8 cellular contexts compared by ENCODE assay signal in the genomic region with DNA sequence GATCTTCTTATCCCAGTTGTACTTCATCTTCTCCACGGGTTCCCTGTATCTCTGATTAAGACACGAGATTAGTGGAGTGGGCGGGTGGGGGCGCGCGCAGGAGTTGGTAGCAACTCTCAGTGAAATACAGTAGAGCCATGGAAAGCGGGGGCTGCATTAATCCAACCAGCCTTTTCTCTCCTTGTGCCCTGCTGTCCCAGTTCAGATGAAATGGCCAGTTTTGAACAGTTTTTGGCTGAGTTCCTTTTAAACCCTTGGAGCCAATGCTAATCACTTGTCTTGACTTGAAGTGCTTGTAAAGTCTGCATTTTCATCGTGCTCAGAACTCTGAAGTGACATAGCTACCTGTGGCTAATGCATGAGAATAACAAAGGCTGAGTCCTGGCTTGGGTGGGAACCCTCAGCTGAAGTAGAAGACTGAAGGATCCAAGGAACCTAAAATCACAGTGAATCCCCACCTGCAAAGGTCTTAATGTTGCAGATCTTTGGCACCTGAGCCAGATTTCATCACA. TPM values are rescaled to one million over a fixed set of nuclear protein-coding genes. Genes with fewer than 3 reads are reported as not detected.
A peak's percentile ranks its signal among the peaks of the same experiment; 100 is the strongest.
DNase-seq lines count a peak whose midpoint lies in the region; ATAC-seq, FAIRE-seq and TF ChIP-seq lines count a peak whose summit lies in the region.

No MANE protein-coding gene starts in this region.

- H3K27ac ChIP-seq in K562 (ENCODE audit: extremely low read depth, low read depth, low read length) (peak overlapping the region; percentile 86), right lobe of liver (peak overlapping the region; percentile 96 to 98 (median 98)), stomach (peak overlapping the region; percentile 84 to 96 (median 93))

- peak overlapping the region; percentile 84 for H3K4me2 ChIP-seq in K562 (ENCODE audit: insufficient read depth, low read length)

- H3K9me1 ChIP-seq in K562 (ENCODE audit: control insufficient read depth, insufficient read depth, low read length), result no peaks in the 10 kb centered on the region

- no peak for TF ChIP-seq POLR2A in NB4 (IDR thresholded peaks at IDR 0.05; ENCODE audit: extremely low read depth, insufficient read length)
- TF ChIP-seq POLR2A in K562 (conservative IDR thresholded peaks at IDR 0.05), result no peak
- TF ChIP-seq POLR2A in right lobe of liver (IDR thresholded peaks at IDR 0.05), result no peak
- TF ChIP-seq POLR2A in stomach (IDR thresholded peaks at IDR 0.05), result no peak

- FAIRE-seq in K562 (lab: Jason Lieb, UNC), result no peak

- POLR2A ChIA-PET in K562 (lab: Yijun Ruan, JAX), result interaction anchor here (1.7 kb wide), 1 partner anchor 14 kb away, joined by 5 read pairs; no protein-coding TSS in a partner anchor

- WGBS in K562 (ENCODE audit: insufficient coverage, low coverage, missing lambda C conversion rate), result under 1% methylated on average over 8 of the region's 8 CpGs
- WGBS in right lobe of liver (ENCODE audit: insufficient coverage, low coverage, low lambda C conversion rate, missing lambda C conversion rate), result 1% methylated on average over 8 of the region's 8 CpGs
- 3 to 7% (median 5%) methylated on average over 8 of the region's 8 CpGs for WGBS in stomach, 5 donors

- H3K9ac ChIP-seq in K562 (ENCODE audit: insufficient read depth in 1 of 2, low read depth in 2 of 2, low read length in 2 of 2), result peak overlapping the region; percentile 79 to 92; a peak in 3 of 4 replicates

- H3K4me3 ChIP-seq in NB4 (ENCODE audit: low read depth, low read length) (peak overlapping the region; percentile 57), K562 (peak overlapping the region; percentile 88), right lobe of liver (peak overlapping the region; percentile 81 to 90 (median 83)), stomach (peak overlapping the region; percentile 87 to 92 (median 90))

- in situ Hi-C loops in K562 (cut with MboI), result no loop called here

- peak overlapping the region; percentile 99 for H2AFZ ChIP-seq in K562 (ENCODE audit: low read depth, low read length)

- no peaks in the 10 kb centered on the region for H3K9me3 ChIP-seq in K562 (replicated peaks; ENCODE audit: control insufficient read depth, insufficient read depth, low read depth, low read length)
- H3K9me3 ChIP-seq in right lobe of liver, result no peaks in the 10 kb centered on the region
- no peaks in the 10 kb centered on the region for H3K9me3 ChIP-seq in stomach

- CTCF ChIA-PET in K562 (lab: Yijun Ruan, JAX; ENCODE audit: low intra/inter-chr PET ratio), result no interaction called here

- peaks cover 14% of the 10 kb centered on the region for H4K20me1 ChIP-seq in K562 (replicated peaks; ENCODE audit: control insufficient read depth, insufficient read depth, low read length)

- no peak for TF ChIP-seq EP300 in K562 (IDR thresholded peaks at IDR 0.05; ENCODE audit: low read length)
- TF ChIP-seq EP300 in stomach (IDR thresholded peaks at IDR 0.05), result no peak

- H3K27me3 ChIP-seq in K562 (ENCODE audit: control insufficient read depth in 2 of 2, insufficient read depth in 2 of 2, low read length in 2 of 2) (no peaks in the 10 kb centered on the region), right lobe of liver (no peaks in the 10 kb centered on the region), stomach (no peaks in the 10 kb centered on the region)

- DNase-seq in D341Med (ENCODE audit: low spot score) (peak; percentile 41), NB4 (ENCODE audit: low read depth) (no peak), K562 (ENCODE audit: extremely low read depth in 1 of 4, low spot score in 3 of 4) (peak in 2 of 4 experiments; percentile 30 to 38), right lobe of liver (peak in 1 of 3 donors; percentile 58), stomach (no peak), DMS53 treated with DMSO at 0.1 percent for 48 hours (lab: John Stamatoyannopoulos, UW; ENCODE audit: unreplicated experiment) (no peak)

- BruUV-seq in K562 (replicated peaks; lab: Mats Ljungman, UMichigan), result TSS peak; percentile 85

- intact Hi-C loops in K562 (cut with micrococcal nuclease) (loop anchor here (2.0 to 5.0 kb wide), 2 partner anchors 66 to 107 kb away; a partner anchor contains a TSS), right lobe of liver (cut with DNase I) (no loop called here), stomach (cut with DNase I; ENCODE audit: low total_unique reads) (no loop called here)

- H3K79me2 ChIP-seq in K562 (ENCODE audit: control insufficient read depth, insufficient read depth, low read length), result peaks cover 44% of the 10 kb centered on the region

- no peak for TF ChIP-seq CTCF in NB4 (IDR thresholded peaks at IDR 0.05; ENCODE audit: low read depth, low read length)
- no peak for TF ChIP-seq CTCF in K562 (IDR thresholded peaks at IDR 0.05 in 2 of 3, conservative IDR thresholded peaks at IDR 0.05 in 1 of 3; ENCODE audit: insufficient read depth in 2 of 3, low read depth in 1 of 3, low read length in 3 of 3)
- TF ChIP-seq CTCF in right lobe of liver (IDR thresholded peaks at IDR 0.05), result no peak
- no peak for TF ChIP-seq CTCF in stomach (IDR thresholded peaks at IDR 0.05)

- TF ChIP-seq RAD21 in K562 (CRISPR knock-in tag; conservative IDR thresholded peaks at IDR 0.05 in 1 of 2, IDR thresholded peaks at IDR 0.05 in 1 of 2), result no peak

- H3K36me3 ChIP-seq in K562 (ENCODE audit: control insufficient read depth, insufficient read depth, low read length) (peaks cover 5% of the 10 kb centered on the region; the same call in 2 of the 3 replicates), right lobe of liver (no peaks in the 10 kb centered on the region), stomach (peaks cover 0 to 1% (median under 1%) of the 10 kb centered on the region in 4 donors)

- H3K4me1 ChIP-seq in K562 (replicated peaks in 1 of 2; ENCODE audit: control insufficient read depth in 2 of 2, insufficient read depth in 2 of 2, low read length in 2 of 2) (peaks cover 10 to 25% of the 10 kb centered on the region in 2 experiments; a peak in 4 of 5 replicates), right lobe of liver (peaks cover 0 to 53% (median 23%) of the 10 kb centered on the region in 4 donors), stomach (peaks cover 27 to 70% (median 46%) of the 10 kb centered on the region in 4 donors)

- peak; percentile 4; the same call in 2 of the 3 replicates for ATAC-seq in K562
- peak in 2 of 4 donors; percentile 1 for ATAC-seq in right lobe of liver
- no peak for ATAC-seq in GM19467 (IDR thresholded peaks at IDR 0.05; ENCODE audit: unreplicated experiment)
- no peak for ATAC-seq in GM21576 (IDR thresholded peaks at IDR 0.05; ENCODE audit: unreplicated experiment)

TF ChIP-seq in K562, 482 proteins besides CTCF, POLR2A, EP300 and RAD21 (continues in another document):
- peak; percentile 32; the same call in 1 of the 2 replicates for TF ChIP-seq PML (IDR thresholded peaks at IDR 0.05; ENCODE audit: low read length)
- peak; percentile 85 for TF ChIP-seq EGR1 (conservative IDR thresholded peaks at IDR 0.05)
- TF ChIP-seq ETV6 (IDR thresholded peaks at IDR 0.05; ENCODE audit: borderline replicate concordance in 1 of 2, low read depth in 2 of 2, low read length in 1 of 2), result no peak
- TF ChIP-seq ETV6 (CRISPR knock-in tag; IDR thresholded peaks at IDR 0.05; ENCODE audit: borderline replicate concordance), result no peak
- 0 out of 2 replicates have a peak, but pooled peaks have one; percentile 13 for TF ChIP-seq TCF7 (IDR thresholded peaks at IDR 0.05; ENCODE audit: borderline replicate concordance)
- TF ChIP-seq ZNF384 (IDR thresholded peaks at IDR 0.05; ENCODE audit: low read depth, low read length), result no peak
- 0 out of 2 replicates have a peak, but pooled peaks have one; percentile 13 for TF ChIP-seq CREB1 (IDR thresholded peaks at IDR 0.05)
- TF ChIP-seq CREB1 (CRISPR knock-in tag; IDR thresholded peaks at IDR 0.05), result no peak
- peak; percentile 38 to 43; a peak in 2 of 4 replicates for TF ChIP-seq NRF1 (conservative IDR thresholded peaks at IDR 0.05 in 1 of 2, IDR thresholded peaks at IDR 0.05 in 1 of 2)
- TF ChIP-seq SMARCA4 (IDR thresholded peaks at IDR 0.05), result peak; percentile 31; the same call in 1 of the 2 replicates

RNA-seq across cellular contexts. Expression of a gene that starts 0.8 kb away (rescaled TPM):
- 82.8 and 147 TPM in 2 replicates for total RNA-seq in K562 (2011; cell fraction: chromatin; rRNA removed; ENCODE audit: low replicate concordance)
- 97.2 and 106 TPM in 2 replicates for total RNA-seq in K562 (2011; cell fraction: nucleolus; rRNA removed)
- 158 and 240 TPM in 2 replicates for total RNA-seq in K562 (2011; cell fraction: nucleoplasm; rRNA removed)
- total RNA-seq in K562 (2014; rRNA removed) (50.2 and 55.0 TPM in 2 replicates), K562 (2014; rRNA removed; fragmentation: Illumina TruSeq; extraction: Trizol) (132 and 151 TPM in 2 replicates), K562 (2015; rRNA removed; fragmentation: Illumina TruSeq; extraction: Trizol) (139 and 149 TPM in 2 replicates), K562 (2021) (80.0 and 82.4 TPM in 2 replicates), right lobe of liver (100 to 1,000 TPM; 173 to 557 (median 229) TPM), stomach (100 to 1,000 TPM in 2 of 5 donors, 10 to 100 TPM in 3; 16.2 to 226 (median 75.3) TPM)
- polyA plus RNA-seq in K562 (2011; rRNA removed) (327 and 344 TPM in 2 replicates), K562 (2014; fragmentation: Illumina TruSeq; extraction: Trizol) (100 and 104 TPM in 2 replicates), K562 (2014; fragmentation: Nextera tagmentation; extraction: Ambion mirVana) (10 to 100 TPM; 19.8 to 29.4 TPM), K562 (2014; rRNA removed) (50.1 and 52.3 TPM in 2 replicates), stomach (10 to 100 TPM; 47.2 to 53.6 (median 49.6) TPM)
- 95.7 and 139 TPM in 2 replicates for polyA plus RNA-seq in K562 (2011; cell fraction: cytosol; rRNA removed)
- polyA plus RNA-seq in K562 (2011; cell fraction: nucleus; rRNA removed), result 33.6 and 76.0 TPM in 2 replicates
- polyA plus RNA-seq in K562 (2012), result 73.9 and 87.4 TPM in 2 replicates
- polyA minus RNA-seq in K562 (2011; rRNA and poly(A)+ RNA removed), result 518 and 545 TPM in 2 replicates
- polyA minus RNA-seq in K562 (2011; cell fraction: cytosol; rRNA and poly(A)+ RNA removed), result 108 and 135 TPM in 2 replicates
- 22.5 and 48.3 TPM in 2 replicates for polyA minus RNA-seq in K562 (2011; cell fraction: nucleus; rRNA and poly(A)+ RNA removed)
